ENCODE assay signal across 15 cellular contexts in genomic region chr3:72745146-72745976, GRCh38.
DNase-seq lines count a peak whose midpoint lies in the region; ATAC-seq and TF ChIP-seq lines count a peak whose summit lies in the region.
"Had no signal": no experiment of that assay in that cellular context is flagged by ENCODE, and none has a peak within 500 bp of the region (broad histone marks: within the 10 kb centered on the region; RNA-seq: fewer than 3 reads in every experiment).

No MANE protein-coding gene starts in this region.

- no peaks in the 10 kb centered on the region for H3K9me3 ChIP-seq in BE2C
- H3K9me3 ChIP-seq in WERI-Rb-1 (ENCODE audit: severe bottlenecking) = no peaks in the 10 kb centered on the region

- ATAC-seq in HG03571 (IDR thresholded peaks at IDR 0.05; ENCODE audit: unreplicated experiment) = no peak
- no peak for ATAC-seq in stimulated activated naive CD8-positive, alpha-beta T cell treated with anti-CD3 and anti-CD28 coated beads, Interleukin-15, Interleukin-2, amounts not matched to agents 100 U/mL and 50 U/mL, for 24 hours

- no peak overlapping the region for H3K4me3 Mint-ChIP-seq in mesothelial cell of epicardium
- H3K4me3 Mint-ChIP-seq: stimulated activated naive CD8-positive, alpha-beta T cell treated with anti-CD3 and anti-CD28 coated beads, Interleukin-15, Interleukin-2, amounts not matched to agents 100 ng/mL and 50 ng/mL, for 24 hours had no signal

- no peaks in the 10 kb centered on the region for H3K36me3 Mint-ChIP-seq in mesothelial cell of epicardium

- no peaks in the 10 kb centered on the region for H3K27me3 ChIP-seq in BE2C
- no peaks in the 10 kb centered on the region for H3K27me3 ChIP-seq in WERI-Rb-1 (ENCODE audit: insufficient read depth, low read depth, severe bottlenecking)

- TF ChIP-seq CTCF in BE2C (IDR thresholded peaks at IDR 0.05; ENCODE audit: low read depth, low read length) (no peak), WERI-Rb-1 (IDR thresholded peaks at IDR 0.05; ENCODE audit: low read depth, low read length) (no peak), mesothelial cell of epicardium (IDR thresholded peaks at IDR 0.05; ENCODE audit: unreplicated experiment) (no peak), GM10266 (IDR thresholded peaks at IDR 0.05; ENCODE audit: control insufficient read depth, insufficient read depth, low read depth, missing control alignments) (no peak)

- peaks cover 36% of the 10 kb centered on the region for H3K4me1 Mint-ChIP-seq in mesothelial cell of epicardium

- H3K27ac Mint-ChIP-seq in mesothelial cell of epicardium = no peak overlapping the region
- H3K27ac Mint-ChIP-seq: stimulated activated naive CD8-positive, alpha-beta T cell treated with anti-CD3 and anti-CD28 coated beads, Interleukin-15, Interleukin-2, amounts not matched to agents 100 ng/mL and 50 ng/mL, for 24 hours had no signal

- DNase-seq in BE2C (peak; percentile 33), NCI-H146 treated with DMSO at 0.1 percent for 48 hours (lab: John Stamatoyannopoulos, UW; ENCODE audit: unreplicated experiment) (peak; percentile 8), WERI-Rb-1 (peak; percentile 63), left kidney (ENCODE audit: low read depth, low spot score) (peak; percentile 73), mesothelial cell of epicardium (ENCODE audit: low spot score in 2 of 2, unreplicated experiment in 2 of 2) (no peak), GM10266 (ENCODE audit: extremely low spot score) (no peak)
- no peak for DNase-seq in stimulated activated naive CD8-positive, alpha-beta T cell treated with anti-CD3 and anti-CD28 coated beads, Interleukin-15, Interleukin-2, amounts not matched to agents 100 U/mL and 50 U/mL, for 24 hours
- DNase-seq: activated CD8-positive, alpha-beta memory T cell treated with anti-CD3 and anti-CD28 coated beads, Interleukin-2, amount 50 U/mL, for 4 hours; amniotic stem cell; GF-D8; KG1; SHP77; stimulated activated CD4-positive, alpha-beta T cell treated with anti-CD3 and anti-CD28 coated beads, Interleukin-4, amount 100 ng/mL, for 4 hours had no signal

- H3K4me3 ChIP-seq in BE2C (ENCODE audit: low read depth, low read length) (no peak overlapping the region), WERI-Rb-1 (ENCODE audit: low read depth, low read length) (no peak overlapping the region)

- no peaks in the 10 kb centered on the region for H3K9me3 Mint-ChIP-seq in mesothelial cell of epicardium
- H3K9me3 Mint-ChIP-seq: stimulated activated naive CD8-positive, alpha-beta T cell treated with anti-CD3 and anti-CD28 coated beads, Interleukin-15, Interleukin-2, amounts not matched to agents 100 ng/mL and 50 ng/mL, for 24 hours had no signal

- peaks cover 10% of the 10 kb centered on the region for H3K4me1 ChIP-seq in BE2C

- H3K27me3 Mint-ChIP-seq in mesothelial cell of epicardium (ENCODE audit: low read depth) = peaks cover 3% of the 10 kb centered on the region
- H3K27me3 Mint-ChIP-seq: stimulated activated naive CD8-positive, alpha-beta T cell treated with anti-CD3 and anti-CD28 coated beads, Interleukin-15, Interleukin-2, amounts not matched to agents 100 ng/mL and 50 ng/mL, for 24 hours had no signal

- peak overlapping the region; percentile 36 for H3K27ac ChIP-seq in WERI-Rb-1

- H3K36me3 ChIP-seq in BE2C = no peaks in the 10 kb centered on the region
- no peaks in the 10 kb centered on the region for H3K36me3 ChIP-seq in WERI-Rb-1

Comparison
In these comparisons a context has a peak if more than half of its experiments do, and no peak if none do; other contexts are left out.
1. DNase-seq: peak in BE2C (single experiment), NCI-H146 treated with DMSO at 0.1 percent for 48 hours (single experiment), WERI-Rb-1 (single experiment) and left kidney (single experiment); none in mesothelial cell of epicardium (0 of 2), GM10266 (single experiment) and stimulated activated naive CD8-positive, alpha-beta T cell treated with anti-CD3 and anti-CD28 coated beads, Interleukin-15, Interleukin-2, amounts not matched to agents 100 U/mL and 50 U/mL, for 24 hours (single experiment).